ENCODE assay signal across 31 cellular contexts in the genomic region with DNA sequence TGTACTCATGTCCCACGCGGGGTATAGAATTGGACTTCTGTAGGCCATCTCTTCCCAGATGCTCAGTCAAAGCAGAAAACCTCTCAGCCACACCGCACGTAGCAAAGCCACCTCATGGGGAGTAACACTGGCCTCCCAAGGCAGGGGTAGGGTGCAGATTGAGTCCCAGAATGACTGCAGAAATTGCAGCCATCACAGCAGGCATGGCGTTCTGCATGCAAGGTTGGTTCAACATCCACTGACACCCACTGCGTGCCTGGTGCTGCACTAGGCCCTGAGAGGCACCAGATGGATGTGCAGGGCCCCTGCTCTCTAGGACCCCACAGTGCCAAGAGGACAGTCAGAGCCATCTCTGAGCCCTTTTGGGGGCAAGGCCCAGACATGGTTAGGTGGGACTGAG.
"Had no signal": no experiment of that assay in that cellular context is flagged by ENCODE, and none has a peak within 500 bp of the region (broad histone marks: within the 10 kb centered on the region; RNA-seq: fewer than 3 reads in every experiment).

No MANE protein-coding gene starts in this region.

- DNase-seq: activated CD4-positive, alpha-beta T cell treated with anti-CD3 and anti-CD28 coated beads for 36 hours; activated CD4-positive, alpha-beta T cell treated with anti-CD3 and anti-CD28 coated beads, Interleukin-2, amount 50 U/mL, for 4 hours; activated CD4-positive, CD25-positive, alpha-beta regulatory T cell; activated T-cell treated with anti-CD3 and anti-CD28 coated beads, Interleukin-2, amount 50 U/mL, for 4 hours; effector memory CD4-positive, alpha-beta T cell; foreskin fibroblast; hippocampal formation; kidney; left colon; mammary epithelial cell; naive B cell; nephron progenitor cell; ovary; retina; stimulated activated CD4-positive, alpha-beta T cell treated with anti-CD3 and anti-CD28 coated beads, Interleukin-1b, Interleukin-23, amount 100 ng/mL, for 48 hours; stimulated activated naive B cell treated with anti-CD40 and anti-IgM and Interleukin-4, amounts not matched to agents 10 μg/mL and 1 μg/mL and 100 μg/mL, for 72 hours; stomach; T-cell; tibial artery had no signal

- ATAC-seq: activated CD4-positive, alpha-beta T cell treated with anti-CD3 and anti-CD28 coated beads for 36 hours; activated naive CD4-positive, alpha-beta T cell treated with anti-CD3 and anti-CD28 coated beads, Interleukin-2, amount 50 U/mL, for 72 hours; activated T-cell treated with anti-CD3 and anti-CD28 coated beads, Interleukin-2, amount 50 U/mL, for 4 hours; left colon; sciatic nerve; stimulated activated naive B cell treated with anti-CD40 and anti-IgM and Interleukin-4, amounts not matched to agents 10 μg/mL and 1 μg/mL and 100 μg/mL, for 72 hours; T-cell had no signal

- H3K27me3 ChIP-seq: ascending aorta, cardiac muscle cell, dorsolateral prefrontal cortex, ovary, stomach, tibial artery had no signal

- H3K27ac ChIP-seq: ascending aorta, cardiac muscle cell, coronary artery, dorsolateral prefrontal cortex, ovary, prostate gland, stomach, tibial artery had no signal

- H3K4me3 Mint-ChIP-seq: activated CD4-positive, alpha-beta T cell treated with anti-CD3 and anti-CD28 coated beads for 36 hours; activated T-cell treated with anti-CD3 and anti-CD28 coated beads, Interleukin-2, amount 50 U/mL, for 4 hours; brain; mesothelial cell of epicardium; naive B cell; nephron progenitor cell; stimulated activated naive B cell treated with anti-CD40 and anti-IgM and Interleukin-4, amounts not matched to agents 10 μg/mL and 1 μg/mL and 100 μg/mL, for 72 hours; T-cell; T-helper 2 cell treated with Interferon-gamma antibody and Interleukin-4, amounts not matched to agents 5 μg/mL and 100 μg/mL, for 36 hours had no signal

- H3K36me3 ChIP-seq: ascending aorta, cardiac muscle cell, ovary, prostate gland, tibial artery had no signal

- H3K4me1 ChIP-seq: ascending aorta, prostate gland, tibial artery had no signal

- H3K4me3 ChIP-seq: ascending aorta, cardiac muscle cell, coronary artery, dorsolateral prefrontal cortex, ovary, prostate gland, skin epidermis, stomach, tibial artery had no signal

- H3K27ac Mint-ChIP-seq: activated CD4-positive, alpha-beta T cell treated with anti-CD3 and anti-CD28 coated beads for 36 hours; activated T-helper 2 cell treated with anti-CD3 and anti-CD28 coated beads, Interferon-gamma antibody, Interleukin-2, Interleukin-4, amounts not matched to agents 10 μg/mL and 5 μg/mL and 100 μg/mL, durations not matched to agents 14 hours and 24 hours and 36 hours; brain; mesothelial cell of epicardium; naive B cell; nephron progenitor cell; stimulated activated naive B cell treated with anti-CD40 and anti-IgM and Interleukin-4, amounts not matched to agents 10 μg/mL and 1 μg/mL and 100 μg/mL, for 72 hours; T-helper 2 cell treated with Interferon-gamma antibody and Interleukin-4, amounts not matched to agents 5 μg/mL and 100 μg/mL, for 36 hours had no signal

- H3K9me3 ChIP-seq: ascending aorta, ovary, prostate gland, stomach, tibial artery had no signal

- H3K9me3 Mint-ChIP-seq: activated naive CD4-positive, alpha-beta T cell treated with anti-CD3 and anti-CD28 coated beads, Interleukin-2, amount 50 U/mL, for 72 hours; activated T-cell treated with anti-CD3 and anti-CD28 coated beads, Interleukin-2, amount 50 U/mL, for 4 hours; activated T-helper 2 cell treated with anti-CD3 and anti-CD28 coated beads, Interferon-gamma antibody, Interleukin-2, Interleukin-4, amounts not matched to agents 10 μg/mL and 5 μg/mL and 100 μg/mL, durations not matched to agents 14 hours and 24 hours and 36 hours; brain; mesothelial cell of epicardium; naive B cell; nephron progenitor cell; stimulated activated naive B cell treated with anti-CD40 and anti-IgM and Interleukin-4, amounts not matched to agents 10 μg/mL and 1 μg/mL and 100 μg/mL, for 72 hours; T-cell; T-helper 2 cell treated with Interferon-gamma antibody and Interleukin-4, amounts not matched to agents 5 μg/mL and 100 μg/mL, for 36 hours had no signal

- H3K4me1 Mint-ChIP-seq: brain had no signal

- H3K27me3 Mint-ChIP-seq: activated CD4-positive, alpha-beta T cell treated with anti-CD3 and anti-CD28 coated beads for 36 hours; brain; naive B cell; stimulated activated naive B cell treated with anti-CD40 and anti-IgM and Interleukin-4, amounts not matched to agents 10 μg/mL and 1 μg/mL and 100 μg/mL, for 72 hours; T-cell had no signal
